Comparison of ENCODE assay signal across 22 cellular contexts in the genomic region with DNA sequence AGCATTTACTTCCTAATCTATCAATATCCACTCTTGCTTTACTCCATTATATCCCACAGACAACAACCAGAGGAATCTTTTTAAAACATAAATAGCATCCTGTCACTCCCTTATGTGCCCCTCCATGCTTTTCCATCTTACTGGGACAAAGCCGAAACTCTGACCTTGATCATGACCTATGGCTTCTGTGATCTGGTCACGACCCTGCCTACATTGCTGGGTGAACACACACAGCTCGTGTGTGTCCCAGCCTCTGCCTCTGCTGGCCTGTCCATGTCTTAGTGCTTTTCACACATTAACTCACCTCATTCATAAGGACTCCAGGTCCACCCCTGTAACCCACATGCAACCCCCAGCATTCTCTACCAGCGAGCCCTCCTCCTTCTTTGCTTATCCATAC.
"Had no signal": no experiment of that assay in that cellular context is flagged by ENCODE, and none has a peak within 500 bp of the region (broad histone marks: within the 10 kb centered on the region; RNA-seq: fewer than 3 reads in every experiment).

No MANE protein-coding gene starts in this region.

- H3K27me3 Mint-ChIP-seq: activated CD4-positive, alpha-beta memory T cell treated with anti-CD3 and anti-CD28 coated beads, Interleukin-2, amount 10 ng/mL, durations not matched to agents 7 days and 5 days; activated CD4-positive, alpha-beta T cell treated with anti-CD3 and anti-CD28 coated beads, Interleukin-2, amount 10 ng/mL, durations not matched to agents 7 days and 5 days; activated naive CD4-positive, alpha-beta T cell treated with anti-CD3 and anti-CD28 coated beads, Interleukin-2, amount 50 U/mL, for 24 hours; effector memory CD8-positive, alpha-beta T cell; stimulated activated naive CD8-positive, alpha-beta T cell treated with anti-CD3 and anti-CD28 coated beads, Interleukin-15, Interleukin-2, amounts not matched to agents 100 ng/mL and 50 ng/mL, for 24 hours had no signal

- H3K4me3 Mint-ChIP-seq: activated CD4-positive, alpha-beta memory T cell treated with anti-CD3 and anti-CD28 coated beads, Interleukin-2, amount 10 ng/mL, durations not matched to agents 7 days and 5 days; activated CD4-positive, alpha-beta T cell treated with anti-CD3 and anti-CD28 coated beads, Interleukin-2, amount 10 ng/mL, durations not matched to agents 7 days and 5 days; activated naive CD4-positive, alpha-beta T cell treated with anti-CD3 and anti-CD28 coated beads, Interleukin-2, amount 50 U/mL, for 24 hours; activated T-cell treated with anti-CD3 and anti-CD28 coated beads, Interleukin-2, amount 50 U/mL, for 4 hours; effector memory CD8-positive, alpha-beta T cell; nephron progenitor cell; stimulated activated naive CD8-positive, alpha-beta T cell treated with anti-CD3 and anti-CD28 coated beads, Interleukin-15, Interleukin-2, amounts not matched to agents 100 ng/mL and 50 ng/mL, for 24 hours; WTC11 had no signal

- H3K36me3 Mint-ChIP-seq: WTC11 had no signal

- H3K9me3 ChIP-seq: heart left ventricle, lower lobe of right lung, neutrophil, suprapubic skin, tibial artery had no signal

- H3K36me3 ChIP-seq: neutrophil had no signal

- DNase-seq: activated CD4-positive, alpha-beta memory T cell treated with anti-CD3 and anti-CD28 coated beads, Interleukin-2, amount 10 ng/mL, durations not matched to agents 7 days and 5 days; activated CD4-positive, alpha-beta T cell treated with anti-CD3 and anti-CD28 coated beads for 1 hour; activated CD4-positive, alpha-beta T cell treated with anti-CD3 and anti-CD28 coated beads, Interleukin-2, amount 10 ng/mL, durations not matched to agents 7 days and 5 days; activated T-cell treated with anti-CD3 and anti-CD28 coated beads, Interleukin-2, amount 50 U/mL, for 4 hours; cerebellar nuclear complex; effector memory CD8-positive, alpha-beta T cell; erythroblast; heart left ventricle; lower lobe of right lung; mesendoderm; nephron progenitor cell; stimulated activated CD4-positive, alpha-beta T cell treated with anti-CD3 and anti-CD28 coated beads, Interleukin-15, amount 100 ng/mL, for 24 hours; T-helper 2 cell; tibial artery had no signal

- H3K9me3 Mint-ChIP-seq: activated CD4-positive, alpha-beta memory T cell treated with anti-CD3 and anti-CD28 coated beads, Interleukin-2, amount 10 ng/mL, durations not matched to agents 7 days and 5 days; activated CD4-positive, alpha-beta T cell treated with anti-CD3 and anti-CD28 coated beads, Interleukin-2, amount 10 ng/mL, durations not matched to agents 7 days and 5 days; activated naive CD4-positive, alpha-beta T cell treated with anti-CD3 and anti-CD28 coated beads, Interleukin-2, amount 50 U/mL, for 24 hours; activated T-cell treated with anti-CD3 and anti-CD28 coated beads, Interleukin-2, amount 50 U/mL, for 4 hours; activated T-helper 2 cell treated with anti-CD3 and anti-CD28 coated beads, Interferon-gamma antibody, Interleukin-2, Interleukin-4, amounts not matched to agents 10 μg/mL and 5 μg/mL and 100 μg/mL, durations not matched to agents 14 hours and 24 hours and 36 hours; effector memory CD8-positive, alpha-beta T cell; nephron progenitor cell; stimulated activated naive CD8-positive, alpha-beta T cell treated with anti-CD3 and anti-CD28 coated beads, Interleukin-15, Interleukin-2, amounts not matched to agents 100 ng/mL and 50 ng/mL, for 24 hours; WTC11 had no signal

- H3K4me1 Mint-ChIP-seq: activated CD4-positive, alpha-beta T cell treated with anti-CD3 and anti-CD28 coated beads, Interleukin-2, amount 10 ng/mL, durations not matched to agents 7 days and 5 days had no signal

- H3K27ac Mint-ChIP-seq: activated CD4-positive, alpha-beta memory T cell treated with anti-CD3 and anti-CD28 coated beads, Interleukin-2, amount 10 ng/mL, durations not matched to agents 7 days and 5 days; activated CD4-positive, alpha-beta T cell treated with anti-CD3 and anti-CD28 coated beads, Interleukin-2, amount 10 ng/mL, durations not matched to agents 7 days and 5 days; activated naive CD4-positive, alpha-beta T cell treated with anti-CD3 and anti-CD28 coated beads, Interleukin-2, amount 50 U/mL, for 24 hours; activated T-helper 2 cell treated with anti-CD3 and anti-CD28 coated beads, Interferon-gamma antibody, Interleukin-2, Interleukin-4, amounts not matched to agents 10 μg/mL and 5 μg/mL and 100 μg/mL, durations not matched to agents 14 hours and 24 hours and 36 hours; effector memory CD8-positive, alpha-beta T cell; nephron progenitor cell; stimulated activated naive CD8-positive, alpha-beta T cell treated with anti-CD3 and anti-CD28 coated beads, Interleukin-15, Interleukin-2, amounts not matched to agents 100 ng/mL and 50 ng/mL, for 24 hours; WTC11 had no signal

- H3K27ac ChIP-seq: lower lobe of right lung, neutrophil, suprapubic skin, tibial artery had no signal

- H3K27me3 ChIP-seq: heart left ventricle, neutrophil, suprapubic skin, tibial artery had no signal

- ATAC-seq: activated T-cell treated with anti-CD3 and anti-CD28 coated beads, Interleukin-2, amount 50 U/mL, for 4 hours; effector memory CD8-positive, alpha-beta T cell; heart left ventricle; lower lobe of right lung; SK-N-SH treated with all-trans-retinoic acid at 6 μM for 48 hours; WTC11 had no signal

- H3K4me3 ChIP-seq: coronary artery, heart left ventricle, lower lobe of right lung, suprapubic skin, tibial artery had no signal
